Comparison of ENCODE assay signal across 22 cellular contexts in the genomic region with DNA sequence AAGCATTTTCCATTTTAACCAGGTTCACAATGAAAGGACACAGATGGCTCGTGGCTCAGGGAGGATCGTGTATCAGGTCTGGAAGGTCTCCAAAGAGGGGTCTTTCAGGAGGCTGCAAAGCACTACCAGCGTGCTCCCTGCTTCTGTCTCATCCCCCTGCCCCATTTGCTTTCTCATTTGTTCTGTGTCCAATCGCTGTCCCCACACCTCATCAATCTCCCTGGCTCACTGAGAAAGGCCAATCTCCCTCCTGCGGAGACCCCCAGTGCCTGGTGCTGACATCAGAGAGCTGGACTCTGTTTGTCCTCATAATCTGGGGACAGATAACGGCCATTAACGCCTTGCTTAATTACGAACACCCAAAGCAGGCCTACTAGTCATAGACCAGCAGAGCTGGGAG.
"Had no signal": no experiment of that assay in that cellular context is flagged by ENCODE, and none has a peak within 500 bp of the region (broad histone marks: within the 10 kb centered on the region; RNA-seq: fewer than 3 reads in every experiment).

No MANE protein-coding gene starts in this region.

- H3K9me3 Mint-ChIP-seq: activated B cell treated with CpG ODN at 0.5 μM for 24 hours; activated CD4-positive, alpha-beta memory T cell treated with anti-CD3 and anti-CD28 coated beads, Interleukin-2, amount 10 ng/mL, durations not matched to agents 7 days and 5 days; activated naive CD4-positive, alpha-beta T cell treated with anti-CD3 and anti-CD28 coated beads for 36 hours; activated T-cell treated with anti-CD3 and anti-CD28 coated beads, Interleukin-2, amount 50 U/mL, for 24 hours; memory B cell; naive thymus-derived CD4-positive, alpha-beta T cell; stimulated activated effector memory CD8-positive, alpha-beta T cell treated with anti-CD3 and anti-CD28 coated beads, Interleukin-12 subunit alpha, Interleukin-12 subunit beta, amount 100 ng/mL, for 72 hours had no signal

- H3K4me1 Mint-ChIP-seq: activated B cell treated with CpG ODN at 0.5 μM for 24 hours; activated CD4-positive, alpha-beta memory T cell treated with anti-CD3 and anti-CD28 coated beads, Interleukin-2, amount 10 ng/mL, durations not matched to agents 7 days and 5 days; memory B cell; naive thymus-derived CD4-positive, alpha-beta T cell; stimulated activated effector memory CD8-positive, alpha-beta T cell treated with anti-CD3 and anti-CD28 coated beads, Interleukin-12 subunit alpha, Interleukin-12 subunit beta, amount 100 ng/mL, for 72 hours had no signal

- H3K36me3 Mint-ChIP-seq: memory B cell; naive thymus-derived CD4-positive, alpha-beta T cell; stimulated activated effector memory CD8-positive, alpha-beta T cell treated with anti-CD3 and anti-CD28 coated beads, Interleukin-12 subunit alpha, Interleukin-12 subunit beta, amount 100 ng/mL, for 72 hours had no signal

- H3K27ac ChIP-seq: brain microvascular endothelial cell, neutrophil, parathyroid adenoma, testis had no signal

- H3K9me3 ChIP-seq: neutrophil, testis had no signal

- H3K9ac ChIP-seq: parathyroid adenoma had no signal

- H3K4me3 Mint-ChIP-seq: activated B cell treated with CpG ODN at 0.5 μM for 24 hours; activated CD4-positive, alpha-beta memory T cell treated with anti-CD3 and anti-CD28 coated beads, Interleukin-2, amount 10 ng/mL, durations not matched to agents 7 days and 5 days; activated naive CD4-positive, alpha-beta T cell treated with anti-CD3 and anti-CD28 coated beads for 36 hours; activated T-cell treated with anti-CD3 and anti-CD28 coated beads, Interleukin-2, amount 50 U/mL, for 24 hours; memory B cell; naive thymus-derived CD4-positive, alpha-beta T cell; stimulated activated effector memory CD8-positive, alpha-beta T cell treated with anti-CD3 and anti-CD28 coated beads, Interleukin-12 subunit alpha, Interleukin-12 subunit beta, amount 100 ng/mL, for 72 hours had no signal

- H3K27me3 ChIP-seq: brain microvascular endothelial cell, neutrophil, testis had no signal

- H3K27ac Mint-ChIP-seq: activated B cell treated with CpG ODN at 0.5 μM for 24 hours; activated CD4-positive, alpha-beta memory T cell treated with anti-CD3 and anti-CD28 coated beads, Interleukin-2, amount 10 ng/mL, durations not matched to agents 7 days and 5 days; activated naive CD4-positive, alpha-beta T cell treated with anti-CD3 and anti-CD28 coated beads for 36 hours; activated T-cell treated with anti-CD3 and anti-CD28 coated beads, Interleukin-2, amount 50 U/mL, for 24 hours; memory B cell; naive thymus-derived CD4-positive, alpha-beta T cell; stimulated activated effector memory CD8-positive, alpha-beta T cell treated with anti-CD3 and anti-CD28 coated beads, Interleukin-12 subunit alpha, Interleukin-12 subunit beta, amount 100 ng/mL, for 72 hours had no signal

- DNase-seq: activated B cell treated with CpG ODN at 0.5 μM for 24 hours; activated CD4-positive, alpha-beta memory T cell treated with anti-CD3 and anti-CD28 coated beads, Interleukin-2, amount 10 ng/mL, durations not matched to agents 7 days and 5 days; activated CD4-positive, alpha-beta T cell treated with anti-CD3 and anti-CD28 coated beads for 4 hours; activated naive CD4-positive, alpha-beta T cell treated with anti-CD3 and anti-CD28 coated beads for 36 hours; activated T-cell treated with anti-CD3 and anti-CD28 coated beads, Interleukin-2, amount 50 U/mL, for 24 hours; anterior cingulate cortex; brain microvascular endothelial cell; cortex of kidney; head of caudate nucleus; kidney glomerular epithelial cell; left ventricle myocardium superior; naive thymus-derived CD4-positive, alpha-beta T cell; stimulated activated CD4-positive, alpha-beta T cell treated with anti-CD3 and anti-CD28 coated beads, Interleukin-4, amount 100 ng/mL, for 24 hours; T-helper 1 cell; T-helper 9 cell; testis had no signal

- H3K27me3 Mint-ChIP-seq: activated B cell treated with CpG ODN at 0.5 μM for 24 hours; activated CD4-positive, alpha-beta memory T cell treated with anti-CD3 and anti-CD28 coated beads, Interleukin-2, amount 10 ng/mL, durations not matched to agents 7 days and 5 days; naive thymus-derived CD4-positive, alpha-beta T cell had no signal

- H3K36me3 ChIP-seq: brain microvascular endothelial cell, neutrophil had no signal

- H3K4me3 ChIP-seq: smooth muscle cell, testis had no signal

- ATAC-seq: naive thymus-derived CD4-positive, alpha-beta T cell; sciatic nerve; stimulated activated effector memory CD8-positive, alpha-beta T cell treated with anti-CD3 and anti-CD28 coated beads, Interleukin-12 subunit alpha, Interleukin-12 subunit beta, amount 100 ng/mL, for 72 hours had no signal

- H3K4me1 ChIP-seq: parathyroid adenoma, testis had no signal
